In the genomic region with DNA sequence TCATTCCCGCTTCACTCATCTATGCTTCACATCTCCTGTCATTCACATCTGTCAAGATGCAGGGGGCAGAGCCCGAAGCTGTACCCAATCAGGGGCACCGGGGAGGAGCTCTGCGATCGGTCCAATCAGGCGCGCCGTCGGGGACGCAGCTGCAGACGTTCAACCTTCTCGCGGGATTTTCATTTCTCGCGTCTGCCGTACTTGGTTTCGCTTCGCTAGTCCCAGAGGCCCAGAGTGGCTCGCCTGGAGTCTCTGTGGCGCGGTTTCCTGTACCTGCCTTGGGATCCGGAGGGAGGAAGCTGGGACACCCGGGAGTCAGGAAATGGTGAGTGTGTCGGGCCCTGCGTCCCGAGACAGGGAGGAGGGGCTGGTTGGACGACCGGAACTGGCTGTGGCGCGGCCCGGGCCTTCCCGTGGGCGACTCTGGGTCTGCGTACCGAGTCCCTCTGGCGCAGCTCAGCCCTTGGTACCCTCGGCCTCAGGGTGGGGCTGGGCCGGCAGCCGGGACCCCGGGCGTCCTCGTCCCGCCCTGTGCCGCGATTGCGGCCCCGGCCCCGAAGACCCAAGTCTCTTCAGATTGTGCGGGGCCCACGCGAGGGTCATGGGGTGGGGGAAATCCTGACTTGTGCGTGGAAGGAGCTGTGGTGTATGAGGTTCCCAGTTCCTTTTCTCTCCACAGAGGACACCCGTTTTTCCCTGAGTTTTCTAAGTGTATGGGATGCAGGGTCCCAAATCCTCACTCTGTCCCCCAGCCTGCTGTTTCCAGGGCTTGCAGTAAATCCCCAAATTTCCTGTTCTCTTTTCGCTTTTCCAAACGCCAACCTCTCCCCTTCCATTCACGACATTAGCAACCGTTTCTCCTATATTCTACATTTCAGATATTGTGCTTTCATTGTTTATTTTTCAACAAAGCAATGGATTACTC, we compare ENCODE assay signal across 1 cellular context.
TF ChIP-seq lines count a peak whose summit lies in the region.

Gene ZNF136, plus strand, starts transcription at position 215 of the 925 bp plus-strand sequence. Its CDS starts 108 bp downstream, at position 323.

TF ChIP-seq in H1, 55 proteins besides CTCF, POLR2A, EP300 and RAD21 (continued from another document):
- TF ChIP-seq SAP30 (IDR thresholded peaks at IDR 0.05; ENCODE audit: insufficient read depth, insufficient replicate concordance, low read length) = no peak
